ENCODE assay signal across 21 cellular contexts in the genomic region with DNA sequence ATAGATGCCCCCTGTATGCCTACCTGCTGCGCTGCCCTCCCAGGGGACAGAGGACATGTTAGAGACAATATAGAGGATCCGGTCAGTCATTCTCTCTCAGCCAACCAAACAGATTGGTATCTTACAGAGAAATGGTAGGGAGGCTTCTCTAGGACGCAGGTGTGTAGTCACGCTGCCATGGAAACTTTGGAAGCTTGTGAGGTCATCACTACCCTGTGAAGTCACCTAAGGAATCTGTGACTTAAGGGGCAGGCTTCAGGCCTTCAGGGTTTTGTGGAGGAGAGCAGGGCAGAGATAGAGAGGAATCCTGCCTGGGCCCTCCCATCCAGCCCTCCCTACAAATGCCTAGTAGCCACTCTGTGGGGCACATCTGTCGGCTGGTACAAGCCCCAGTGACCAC. TPM values are rescaled to one million over a fixed set of nuclear protein-coding genes. Genes with fewer than 3 reads are reported as not detected.
DNase-seq lines count a peak whose midpoint lies in the region; ATAC-seq, FAIRE-seq and TF ChIP-seq lines count a peak whose summit lies in the region.
"Had no signal": no experiment of that assay in that cellular context is flagged by ENCODE, and none has a peak within 500 bp of the region (broad histone marks: within the 10 kb centered on the region; RNA-seq: fewer than 3 reads in every experiment).

A gene with protein sequence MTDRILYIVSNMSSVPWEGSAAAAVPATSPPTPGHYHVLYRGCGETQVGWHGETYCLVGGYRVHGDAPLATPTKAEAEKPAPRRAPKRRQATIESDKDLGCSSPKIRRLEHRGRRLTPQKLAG (minus strand): TSS at position 231 of the 400 bp plus-strand sequence. CDS start 141 bp downstream, at position 90.

- in situ Hi-C loops in HepG2 (cut with HindIII; ENCODE audit: extremely low pct_ligation_motif_present, low pct_unique_long_range_greater_than_20kb) = no loop called here

- no peak for TF ChIP-seq EP300 in HepG2 (IDR thresholded peaks at IDR 0.05; ENCODE audit: low read depth in 2 of 2, low read length in 2 of 2)
- TF ChIP-seq EP300 in HepG2 (CRISPR knock-in tag; IDR thresholded peaks at IDR 0.05; ENCODE audit: borderline replicate concordance) = no peak

- H3K4me1 ChIP-seq in HepG2 (ENCODE audit: insufficient read depth, low read length) = peaks cover 14% of the 10 kb centered on the region
- H3K4me1 ChIP-seq in right lobe of liver = no peaks in the 10 kb centered on the region
- H3K4me1 ChIP-seq in Karpas-422 (ENCODE audit: low read length) = peaks cover 3% of the 10 kb centered on the region; the same call in 1 of the 2 replicates
- H3K4me1 ChIP-seq: BLaER1, HAP-1 had no signal

- no peaks in the 10 kb centered on the region for H3K79me2 ChIP-seq in HepG2 (ENCODE audit: insufficient read depth, low read length)
- no peaks in the 10 kb centered on the region for H3K79me2 ChIP-seq in Karpas-422 (ENCODE audit: low read length)

- no peaks in the 10 kb centered on the region for H3K4me1 Mint-ChIP-seq in activated T-helper 17 cell treated with anti-CD3 and anti-CD28 coated beads, Interleukin-2, amount 50 U/mL, for 72 hours
- H3K4me1 Mint-ChIP-seq in neural crest cell = no peaks in the 10 kb centered on the region
- H3K4me1 Mint-ChIP-seq in stimulated activated naive B cell treated with anti-CD40 and anti-IgM and Interleukin-4, amounts not matched to agents 10 μg/mL and 1 μg/mL and 100 μg/mL, for 72 hours = peaks cover 6 to 17% of the 10 kb centered on the region in 2 donors

- H3K27me3 ChIP-seq in HepG2 (ENCODE audit: control insufficient read depth in 1 of 2, insufficient read depth in 2 of 2, low read length in 2 of 2) (peaks cover 0 to 14% of the 10 kb centered on the region in 2 experiments; a peak in 3 of 5 replicates), right lobe of liver (no peaks in the 10 kb centered on the region), Karpas-422 (ENCODE audit: low read length) (no peaks in the 10 kb centered on the region)
- H3K27me3 ChIP-seq: BLaER1 had no signal

- H3K27ac ChIP-seq in HepG2 (ENCODE audit: extremely low read length, insufficient read depth, low read length) (no peak within 1 kb of the TSS), right lobe of liver (no peak within 1 kb of the TSS), Karpas-422 (ENCODE audit: low read length) (no peak within 1 kb of the TSS)
- H3K27ac ChIP-seq: BLaER1, SK-N-MC had no signal

- TF ChIP-seq RAD21 in HepG2 (CRISPR knock-in tag; IDR thresholded peaks at IDR 0.05) = no peak

- TF ChIP-seq CTCF in HepG2 (CRISPR knock-in tag; IDR thresholded peaks at IDR 0.05) (no peak), right lobe of liver (IDR thresholded peaks at IDR 0.05) (no peak), neural crest cell (conservative IDR thresholded peaks at IDR 0.05) (no peak)

- H3K4me3 Mint-ChIP-seq in activated T-helper 17 cell treated with anti-CD3 and anti-CD28 coated beads, Interleukin-2, amount 50 U/mL, for 72 hours = no peak within 1 kb of the TSS
- no peak within 1 kb of the TSS for H3K4me3 Mint-ChIP-seq in neural crest cell
- no peak within 1 kb of the TSS for H3K4me3 Mint-ChIP-seq in stimulated activated naive B cell treated with anti-CD40 and anti-IgM and Interleukin-4, amounts not matched to agents 10 μg/mL and 1 μg/mL and 100 μg/mL, for 72 hours

- peak within 1 kb of the TSS; percentile 16 for H2AFZ ChIP-seq in HepG2 (ENCODE audit: low read length)
- no peak within 1 kb of the TSS for H2AFZ ChIP-seq in Karpas-422 (ENCODE audit: low read length)

- H3K9me3 Mint-ChIP-seq in activated T-helper 17 cell treated with anti-CD3 and anti-CD28 coated beads, Interleukin-2, amount 50 U/mL, for 72 hours = no peaks in the 10 kb centered on the region
- no peaks in the 10 kb centered on the region for H3K9me3 Mint-ChIP-seq in neural crest cell
- H3K9me3 Mint-ChIP-seq in stimulated activated naive B cell treated with anti-CD40 and anti-IgM and Interleukin-4, amounts not matched to agents 10 μg/mL and 1 μg/mL and 100 μg/mL, for 72 hours = no peaks in the 10 kb centered on the region
- H3K9me3 Mint-ChIP-seq: CD8-positive, alpha-beta memory T cell had no signal

- FAIRE-seq in HepG2 (lab: Jason Lieb, UNC) = no peak
- FAIRE-seq: A204.1, D721Med, G401.6 had no signal

- H3K9me3 ChIP-seq in HepG2 (ENCODE audit: low read length) (no peaks in the 10 kb centered on the region), right lobe of liver (no peaks in the 10 kb centered on the region), Karpas-422 (ENCODE audit: low read length) (no peaks in the 10 kb centered on the region)
- H3K9me3 ChIP-seq: BLaER1, HAP-1 had no signal

- H3K9me2 ChIP-seq in Karpas-422 (replicated peaks; ENCODE audit: insufficient read depth, low read length) = no peaks in the 10 kb centered on the region

- H3K27ac Mint-ChIP-seq in activated T-helper 17 cell treated with anti-CD3 and anti-CD28 coated beads, Interleukin-2, amount 50 U/mL, for 72 hours = peak within 1 kb of the TSS; percentile 22
- H3K27ac Mint-ChIP-seq in neural crest cell (ENCODE audit: unreplicated experiment) = peak within 1 kb of the TSS; percentile 57
- H3K27ac Mint-ChIP-seq in stimulated activated naive B cell treated with anti-CD40 and anti-IgM and Interleukin-4, amounts not matched to agents 10 μg/mL and 1 μg/mL and 100 μg/mL, for 72 hours = peak within 1 kb of the TSS; percentile 47

- no peaks in the 10 kb centered on the region for H4K20me1 ChIP-seq in HepG2 (ENCODE audit: insufficient read depth, low read length)
- no peaks in the 10 kb centered on the region for H4K20me1 ChIP-seq in Karpas-422 (ENCODE audit: insufficient read depth, low read depth, low read length)
- H4K20me1 ChIP-seq: BLaER1 had no signal

- H3K27me3 Mint-ChIP-seq in activated T-helper 17 cell treated with anti-CD3 and anti-CD28 coated beads, Interleukin-2, amount 50 U/mL, for 72 hours = no peaks in the 10 kb centered on the region
- H3K27me3 Mint-ChIP-seq in neural crest cell (ENCODE audit: low read depth) = peaks cover 11% of the 10 kb centered on the region
- no peaks in the 10 kb centered on the region for H3K27me3 Mint-ChIP-seq in stimulated activated naive B cell treated with anti-CD40 and anti-IgM and Interleukin-4, amounts not matched to agents 10 μg/mL and 1 μg/mL and 100 μg/mL, for 72 hours
- H3K27me3 Mint-ChIP-seq: CD8-positive, alpha-beta memory T cell had no signal

- TF ChIP-seq POLR2A in HepG2 (IDR thresholded peaks at IDR 0.05; ENCODE audit: insufficient read depth in 1 of 2, low read depth in 2 of 2, low read length in 2 of 2) = no peak
- TF ChIP-seq POLR2A in right lobe of liver (IDR thresholded peaks at IDR 0.05) = no peak

- H3K4me3 ChIP-seq in HepG2 (replicated peaks in 1 of 3; ENCODE audit: insufficient read depth in 1 of 3, low read depth in 2 of 3, low read length in 3 of 3) (no peak within 1 kb of the TSS; a peak in 1 of 6 replicates), right lobe of liver (no peak within 1 kb of the TSS), Karpas-422 (ENCODE audit: low read length) (no peak within 1 kb of the TSS)
- H3K4me3 ChIP-seq: BLaER1, HAP-1, SK-N-MC had no signal

- H3K4me2 ChIP-seq in HepG2 (ENCODE audit: low read depth, low read length) = peak within 1 kb of the TSS; percentile 46; the same call in 1 of the 2 replicates
- no peak within 1 kb of the TSS for H3K4me2 ChIP-seq in Karpas-422 (ENCODE audit: low read depth, low read length, poor library complexity, severe bottlenecking)
- H3K4me2 ChIP-seq: BLaER1 had no signal

- DNase-seq in HepG2 (ENCODE audit: low spot score) = no peak
- DNase-seq in right lobe of liver = no peak
- DNase-seq in neural crest cell (ENCODE audit: low read depth, low spot score) = no peak
- DNase-seq in stimulated activated naive B cell treated with anti-CD40 and anti-IgM and Interleukin-4, amounts not matched to agents 10 μg/mL and 1 μg/mL and 100 μg/mL, for 72 hours = no peak
- no peak for DNase-seq in Karpas-422
- no peak for DNase-seq in NCI-H2107 treated with DMSO at 0.1 percent for 48 hours (lab: John Stamatoyannopoulos, UW; ENCODE audit: unreplicated experiment)
- DNase-seq: CD8-positive, alpha-beta memory T cell; NCI-H1105; NCI-H2081; NCI-H2227 treated with DMSO at 0.1 percent for 48 hours; NCI-H524; SHP77 had no signal

- POLR2A ChIA-PET in HepG2 (lab: Yijun Ruan, JAX) = no interaction called here

- ATAC-seq in HepG2 = peak; percentile 27; the same call in 2 of the 3 replicates
- ATAC-seq in right lobe of liver = no peak
- no peak for ATAC-seq in activated T-helper 17 cell treated with anti-CD3 and anti-CD28 coated beads, Interleukin-2, amount 50 U/mL, for 72 hours (replicated peaks)
- no peak for ATAC-seq in stimulated activated naive B cell treated with anti-CD40 and anti-IgM and Interleukin-4, amounts not matched to agents 10 μg/mL and 1 μg/mL and 100 μg/mL, for 72 hours (replicated peaks)
- no peak for ATAC-seq in HG03025 (IDR thresholded peaks at IDR 0.05; ENCODE audit: low FRiP score, unreplicated experiment)

- 64% methylated on average over 5 of the region's 5 CpGs for WGBS in HepG2 (ENCODE audit: low lambda C conversion rate)
- WGBS in right lobe of liver (ENCODE audit: insufficient coverage, low coverage, low lambda C conversion rate, missing lambda C conversion rate) = 70% methylated on average over 2 of the region's 5 CpGs

- no TSS peak for BruUV-seq in HepG2 (replicated peaks; lab: Mats Ljungman, UMichigan)

- no peak within 1 kb of the TSS for H3K9ac ChIP-seq in HepG2 (ENCODE audit: insufficient read depth, low read depth, low read length)
- no peak within 1 kb of the TSS for H3K9ac ChIP-seq in Karpas-422 (ENCODE audit: low read length)
- H3K9ac ChIP-seq: BLaER1 had no signal

- CTCF ChIA-PET in HepG2 (lab: Yijun Ruan, JAX; ENCODE audit: low intra/inter-chr PET ratio, low total read pairs) = no interaction called here

- H3K36me3 Mint-ChIP-seq in activated T-helper 17 cell treated with anti-CD3 and anti-CD28 coated beads, Interleukin-2, amount 50 U/mL, for 72 hours (ENCODE audit: low read depth) = peaks cover 6% of the 10 kb centered on the region
- H3K36me3 Mint-ChIP-seq in neural crest cell (ENCODE audit: low read depth) = no peaks in the 10 kb centered on the region
- H3K36me3 Mint-ChIP-seq in stimulated activated naive B cell treated with anti-CD40 and anti-IgM and Interleukin-4, amounts not matched to agents 10 μg/mL and 1 μg/mL and 100 μg/mL, for 72 hours = peaks cover 3 to 5% of the 10 kb centered on the region in 2 donors

- intact Hi-C loops in HepG2 (cut with micrococcal nuclease; ENCODE audit: unreplicated experiment) (no loop called here), right lobe of liver (cut with DNase I) (no loop called here)

- H3K36me3 ChIP-seq in HepG2 (replicated peaks in 1 of 2; ENCODE audit: control insufficient read depth in 1 of 2, insufficient read depth in 2 of 2, low read length in 2 of 2) (no peaks in the 10 kb centered on the region), right lobe of liver (no peaks in the 10 kb centered on the region), Karpas-422 (ENCODE audit: insufficient read depth, low read length) (no peaks in the 10 kb centered on the region)
- H3K36me3 ChIP-seq: BLaER1, HAP-1 had no signal

RNA-seq across cellular contexts. Expression of the gene that starts here (rescaled TPM):
- not detected in 2 replicates for total RNA-seq in HepG2 (2016; rRNA removed; fragmentation: Illumina TruSeq; extraction: Trizol)
- not detected in 2 replicates for total RNA-seq in HepG2 (2016; cell fraction: cytosol; rRNA removed; fragmentation: Illumina TruSeq; extraction: Trizol; ENCODE audit: low read depth)
- total RNA-seq in HepG2 (2016; cell fraction: insoluble cytoplasmic fraction; rRNA removed; fragmentation: Illumina TruSeq; extraction: Trizol) = not detected in 2 replicates
- total RNA-seq in HepG2 (2016; cell fraction: membrane; rRNA removed; fragmentation: Illumina TruSeq; extraction: Trizol) = not detected in 2 replicates
- total RNA-seq in HepG2 (2016; cell fraction: nucleus; rRNA removed; fragmentation: Illumina TruSeq; extraction: Trizol) = not detected in 2 replicates
- not detected in 2 replicates for polyA plus RNA-seq in HepG2 (2011; rRNA removed)
- polyA plus RNA-seq in HepG2 (2011; cell fraction: cytosol; rRNA removed) = not detected in 2 replicates
- not detected in 2 replicates for polyA plus RNA-seq in HepG2 (2011; cell fraction: nucleus; rRNA removed)
- not detected in 2 replicates for polyA plus RNA-seq in HepG2 (2012)
- not detected in 2 replicates for polyA plus RNA-seq in HepG2 (2016; cell fraction: cytosol; fragmentation: Illumina TruSeq; extraction: Trizol; ENCODE audit: low read depth)
- not detected in 2 replicates for polyA plus RNA-seq in HepG2 (2016; cell fraction: insoluble cytoplasmic fraction; fragmentation: Illumina TruSeq; extraction: Trizol; ENCODE audit: low read depth)
- polyA plus RNA-seq in HepG2 (2016; cell fraction: membrane; fragmentation: Illumina TruSeq; extraction: Trizol; ENCODE audit: low read depth) = not detected in 2 replicates
- polyA plus RNA-seq in HepG2 (2016; cell fraction: nucleus; fragmentation: Illumina TruSeq; extraction: Trizol; ENCODE audit: insufficient read depth, low read depth) = not detected in 2 replicates
- polyA minus RNA-seq in HepG2 (2011; rRNA and poly(A)+ RNA removed; ENCODE audit: low replicate concordance) = not detected in 2 replicates
- not detected in 2 replicates for polyA minus RNA-seq in HepG2 (2011; cell fraction: cytosol; rRNA and poly(A)+ RNA removed)
- not detected in 2 replicates for polyA minus RNA-seq in HepG2 (2011; cell fraction: nucleus; rRNA and poly(A)+ RNA removed)
- total RNA-seq in right lobe of liver = not detected
- not detected for total RNA-seq in activated T-helper 17 cell treated with anti-CD3 and anti-CD28 coated beads, Interleukin-2, amount 50 U/mL, for 72 hours
- not detected in 2 replicates for total RNA-seq in neural crest cell
- total RNA-seq in Karpas-422 (2014; rRNA removed; shearing (Covaris generic); ENCODE audit: low replicate concordance) = not detected in 2 replicates
- total RNA-seq: CD8-positive, alpha-beta memory T cell; RPMI7951 had no signal
- polyA plus RNA-seq: CD8-positive, alpha-beta memory T cell had no signal

Comparison
In these comparisons a context has a peak if more than half of its experiments do, and no peak if none do; other contexts are left out.
1. Peak in ATAC-seq and H3K4me2 ChIP-seq in HepG2; RNA of the gene not detected or under 1 TPM.